In the genomic region with DNA sequence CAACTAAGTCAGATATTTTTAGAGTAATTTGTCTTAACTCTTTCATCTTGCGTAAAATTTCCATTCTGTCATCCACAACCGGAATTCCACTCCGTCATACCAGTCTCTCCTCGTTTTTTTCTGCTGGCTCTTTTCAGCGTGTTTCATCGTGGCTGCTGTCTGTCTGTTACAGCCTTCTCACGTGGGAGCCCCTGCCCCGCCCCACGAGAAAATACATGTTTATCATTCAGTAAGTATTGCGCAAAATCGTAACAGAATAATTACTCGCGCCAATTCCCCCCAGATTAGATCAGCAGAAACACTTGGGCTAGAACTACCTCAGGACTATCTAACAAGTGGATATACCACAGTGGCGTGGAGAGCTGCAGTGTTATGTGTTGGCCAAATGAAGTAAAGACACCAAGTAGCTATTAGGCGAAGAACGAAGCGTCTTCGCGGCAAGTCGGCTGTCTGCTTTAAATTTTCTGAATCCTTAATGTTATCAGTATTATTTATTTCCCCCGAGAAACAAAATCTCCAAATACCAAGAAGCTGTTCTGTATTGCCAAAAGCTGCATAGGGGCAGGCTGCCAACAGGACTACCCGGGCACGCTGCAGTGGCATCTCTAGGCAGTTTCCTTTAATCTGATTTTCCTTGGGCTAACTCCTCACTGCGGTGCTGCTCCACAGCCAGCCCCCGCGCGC, we compare ENCODE assay signal across 8 cellular contexts. TPM values are rescaled to one million over a fixed set of nuclear protein-coding genes. Genes with fewer than 3 reads are reported as not detected.
A peak's percentile ranks its signal among the peaks of the same experiment; 100 is the strongest.
DNase-seq lines count a peak whose midpoint lies in the region; ATAC-seq and TF ChIP-seq lines count a peak whose summit lies in the region.

No MANE protein-coding gene starts in this region.

- 0 out of 2 replicates have a peak, but pooled peaks cover 8% of the 10 kb centered on the region for H3F3A ChIP-seq in PC-9 (ENCODE audit: insufficient read depth, low read depth)

- peak overlapping the region; percentile 5; the same call in 1 of the 2 replicates for H3K27ac ChIP-seq in PC-9

- ATAC-seq in HG03045 (IDR thresholded peaks at IDR 0.05; ENCODE audit: unreplicated experiment) (peak; percentile 10), HG03135 (IDR thresholded peaks at IDR 0.05; ENCODE audit: unreplicated experiment) (no peak)

- peak overlapping the region; percentile 84 for H3K27ac Mint-ChIP-seq in activated naive CD4-positive, alpha-beta T cell treated with anti-CD3 and anti-CD28 coated beads, Interleukin-2, amount 50 U/mL, for 24 hours
- no peak overlapping the region for H3K27ac Mint-ChIP-seq in glutamatergic neuron (ENCODE audit: unreplicated experiment)

- peaks cover 31% of the 10 kb centered on the region for H3K79me2 ChIP-seq in PC-9 (ENCODE audit: low read depth)

- peak overlapping the region; percentile 98 for H2AFZ ChIP-seq in PC-9

- H4K20me1 ChIP-seq in PC-9 (ENCODE audit: insufficient read depth), result no peaks in the 10 kb centered on the region

- no peaks in the 10 kb centered on the region for H3K27me3 ChIP-seq in PC-9 (ENCODE audit: insufficient read depth, low read depth)

- no peaks in the 10 kb centered on the region for H3K9me2 ChIP-seq in PC-9 (ENCODE audit: insufficient read depth)

- intact Hi-C loops in PC-9 (cut with micrococcal nuclease; ENCODE audit: unreplicated experiment), result loop anchor here (1.0 to 10.0 kb wide), 3 partner anchors 61 to 327 kb away; a partner anchor contains a TSS
- intact Hi-C loops in posterior cingulate gyrus (cut with DNase I), result loop anchor here (5.0 kb wide), 1 partner anchor 61 kb away; a partner anchor contains a TSS

- TSS peak; percentile 47 for BruUV-seq in PC-9 (replicated peaks; lab: Mats Ljungman, UMichigan)

- peak; percentile 57 for DNase-seq in DMS53 (lab: John Stamatoyannopoulos, UW)
- no peak for DNase-seq in DMS53 treated with DMSO at 0.1 percent for 48 hours (lab: John Stamatoyannopoulos, UW; ENCODE audit: unreplicated experiment)
- DNase-seq in PC-9, result peak in 1 of 2 experiments; percentile 14
- no peak for DNase-seq in glutamatergic neuron
- peak in 8 of 10 donors; percentile 21 to 88 (median 34) for DNase-seq in posterior cingulate gyrus

- peak overlapping the region; percentile 93 for H3K4me2 ChIP-seq in PC-9

- no peaks in the 10 kb centered on the region for H3K9me3 Mint-ChIP-seq in activated naive CD4-positive, alpha-beta T cell treated with anti-CD3 and anti-CD28 coated beads, Interleukin-2, amount 50 U/mL, for 24 hours
- peaks cover 4% of the 10 kb centered on the region for H3K9me3 Mint-ChIP-seq in glutamatergic neuron (ENCODE audit: unreplicated experiment)

- H3K4me1 ChIP-seq in PC-9 (replicated peaks; ENCODE audit: insufficient read depth), result peaks cover 14% of the 10 kb centered on the region

- CTCF ChIA-PET in PC-9 (lab: Charles Lee), result no interaction called here

- H3K4me1 Mint-ChIP-seq in activated naive CD4-positive, alpha-beta T cell treated with anti-CD3 and anti-CD28 coated beads, Interleukin-2, amount 50 U/mL, for 24 hours, result peaks cover 28% of the 10 kb centered on the region
- H3K4me1 Mint-ChIP-seq in glutamatergic neuron (ENCODE audit: low read depth, unreplicated experiment), result peaks cover 13% of the 10 kb centered on the region

- no peaks in the 10 kb centered on the region for H3K27me3 Mint-ChIP-seq in activated naive CD4-positive, alpha-beta T cell treated with anti-CD3 and anti-CD28 coated beads, Interleukin-2, amount 50 U/mL, for 24 hours
- H3K27me3 Mint-ChIP-seq in glutamatergic neuron (ENCODE audit: unreplicated experiment), result no peaks in the 10 kb centered on the region

- H3K9me3 ChIP-seq in PC-9 (ENCODE audit: insufficient read depth, low read depth), result no peaks in the 10 kb centered on the region

- POLR2A ChIA-PET in PC-9 (lab: Charles Lee; ENCODE audit: unreplicated experiment), result interaction anchor here (0.5 to 0.6 kb wide), 2 partner anchors 14 to 65 kb away, joined by 3 to 10 read pairs; no protein-coding TSS in a partner anchor

- peak overlapping the region; percentile 92 for H3K4me3 ChIP-seq in PC-9

- H3K4me3 Mint-ChIP-seq in activated naive CD4-positive, alpha-beta T cell treated with anti-CD3 and anti-CD28 coated beads, Interleukin-2, amount 50 U/mL, for 24 hours, result peak overlapping the region; percentile 88
- peak overlapping the region; percentile 71 for H3K4me3 Mint-ChIP-seq in glutamatergic neuron (ENCODE audit: unreplicated experiment)

- TF ChIP-seq CTCF in PC-9 (conservative IDR thresholded peaks at IDR 0.05) (no peak), glutamatergic neuron (IDR thresholded peaks at IDR 0.05; ENCODE audit: partially characterized antibody, unreplicated experiment) (no peak)

- H3K36me3 ChIP-seq in PC-9 (ENCODE audit: low read depth), result no peaks in the 10 kb centered on the region

- H3K36me3 Mint-ChIP-seq in activated naive CD4-positive, alpha-beta T cell treated with anti-CD3 and anti-CD28 coated beads, Interleukin-2, amount 50 U/mL, for 24 hours, result no peaks in the 10 kb centered on the region
- H3K36me3 Mint-ChIP-seq in glutamatergic neuron (ENCODE audit: unreplicated experiment), result no peaks in the 10 kb centered on the region

RNA-seq across cellular contexts. Expression of a gene that starts 0.6 kb away (rescaled TPM):
- total RNA-seq in PC-9 (2021) (12.4 and 17.1 TPM in 2 replicates), glutamatergic neuron (ENCODE audit: unreplicated experiment) (104 TPM)

Comparison
In these comparisons a context has a peak if more than half of its experiments do, and no peak if none do; other contexts are left out.
1. DNase-seq: peak in DMS53 (single experiment) and posterior cingulate gyrus (8 of 10); none in DMS53 treated with DMSO at 0.1 percent for 48 hours (single experiment) and glutamatergic neuron (single experiment).